In genomic region chr2:85066874-85067351, GRCh38 we compare ENCODE assay signal across 8 cellular contexts.
DNase-seq lines count a peak whose midpoint lies in the region; ATAC-seq and TF ChIP-seq lines count a peak whose summit lies in the region.

No MANE protein-coding gene starts in this region.

- H3K79me2 ChIP-seq in hepatocyte: no peaks in the 10 kb centered on the region

- no peaks in the 10 kb centered on the region for H3K9me3 ChIP-seq in hepatocyte (ENCODE audit: low read depth)

- H3K27ac ChIP-seq in RWPE1: peak overlapping the region; percentile 11; the same call in 1 of the 2 replicates
- H3K27ac ChIP-seq in hepatocyte: no peak overlapping the region

- no peaks in the 10 kb centered on the region for H3K27me3 ChIP-seq in hepatocyte

- peak overlapping the region; percentile 72 for H3K4me2 ChIP-seq in hepatocyte

- no peak overlapping the region for H3K4me3 ChIP-seq in Jurkat, Clone E6-1 (ENCODE audit: low read length)
- H3K4me3 ChIP-seq in astrocyte of the cerebellum (ENCODE audit: low read depth, low read length) (no peak overlapping the region), hepatocyte (no peak overlapping the region)

- in situ Hi-C loops in astrocyte of the cerebellum (cut with HindIII; ENCODE audit: low sequenced_read_pairs): no loop called here

- no peaks in the 10 kb centered on the region for H3K4me1 ChIP-seq in hepatocyte (ENCODE audit: insufficient read depth)

- peak overlapping the region; percentile 39 for H2AFZ ChIP-seq in hepatocyte

- DNase-seq in NCI-H446 (lab: John Stamatoyannopoulos, UW) (peak; percentile 47 to 60), NCI-H446 treated with DMSO at 0.1 percent for 48 hours (lab: John Stamatoyannopoulos, UW) (no peak), RWPE1 (ENCODE audit: low spot score) (peak; percentile 73), astrocyte of the cerebellum (ENCODE audit: low read depth) (peak; percentile 79), hepatocyte (ENCODE audit: low spot score) (peak; percentile 86), renal cortical epithelial cell (ENCODE audit: low read depth) (peak; percentile 61)
- DNase-seq in Jurkat, Clone E6-1 (ENCODE audit: low read depth, low spot score): peak; percentile 28

- peak; percentile 79 for TF ChIP-seq CTCF in RWPE1 (conservative IDR thresholded peaks at IDR 0.05; ENCODE audit: low read depth)
- peak; percentile 88 for TF ChIP-seq CTCF in astrocyte of the cerebellum (IDR thresholded peaks at IDR 0.05; ENCODE audit: low read depth, low read length, missing control alignments)
- TF ChIP-seq CTCF in hepatocyte (IDR thresholded peaks at IDR 0.05; ENCODE audit: poor library complexity): peak; percentile 80

- H4K20me1 ChIP-seq in hepatocyte (ENCODE audit: insufficient read depth, poor library complexity, severe bottlenecking): no peaks in the 10 kb centered on the region

- no peaks in the 10 kb centered on the region for H3K36me3 ChIP-seq in hepatocyte (replicated peaks; ENCODE audit: insufficient read depth, low read depth)

- WGBS in hepatocyte (ENCODE audit: low lambda C conversion rate, missing lambda C conversion rate): 4% methylated on average over 19 of the region's 19 CpGs

- CTCF ChIA-PET in RWPE1 (lab: Yijun Ruan, JAX): interaction anchor here (0.6 to 4.7 kb wide), 18 partner anchors 8 to 777 kb away, joined by 3 to 48 read pairs (median 3); no protein-coding TSS in a partner anchor

- no peaks in the 10 kb centered on the region for H3K9me2 ChIP-seq in hepatocyte (replicated peaks; ENCODE audit: insufficient read depth)

- no peak for ATAC-seq in GM18873 (IDR thresholded peaks at IDR 0.05; ENCODE audit: low FRiP score, unreplicated experiment)

- POLR2A ChIA-PET in RWPE1 (lab: Yijun Ruan, JAX; ENCODE audit: low non-redundant PET): no interaction called here
